Comparison of ENCODE assay signal across 20 cellular contexts in genomic region chr5:113027015-113027414, GRCh38. TPM values are rescaled to one million over a fixed set of nuclear protein-coding genes. Genes with fewer than 3 reads are reported as not detected.
DNase-seq lines count a peak whose midpoint lies in the region; ATAC-seq and TF ChIP-seq lines count a peak whose summit lies in the region.
"Had no signal": no experiment of that assay in that cellular context is flagged by ENCODE, and none has a peak within 500 bp of the region (broad histone marks: within the 10 kb centered on the region; RNA-seq: fewer than 3 reads in every experiment).

No MANE protein-coding gene starts in this region.

- no peaks in the 10 kb centered on the region for H3K79me2 ChIP-seq in neural progenitor cell (ENCODE audit: low read depth)

- H3K27me3 ChIP-seq in CD4-positive, CD25-positive, alpha-beta regulatory T cell (ENCODE audit: control insufficient read depth, insufficient read depth, low read length): no peaks in the 10 kb centered on the region
- H3K27me3 ChIP-seq in Caco-2 (replicated peaks; ENCODE audit: control insufficient read depth, insufficient read depth, low read length) (no peaks in the 10 kb centered on the region), endodermal cell (ENCODE audit: control insufficient read depth, insufficient read depth, low read length, poor library complexity, severe bottlenecking) (no peaks in the 10 kb centered on the region), neural progenitor cell (no peaks in the 10 kb centered on the region), tibial artery (no peaks in the 10 kb centered on the region)
- H3K27me3 ChIP-seq: BLaER1 had no signal

- H3K27ac Mint-ChIP-seq in CD4-positive, CD25-positive, alpha-beta regulatory T cell: peak overlapping the region in 2 of 3 donors; percentile 49 to 59
- H3K27ac Mint-ChIP-seq in Caco-2 (ENCODE audit: unreplicated experiment) (no peak overlapping the region), endodermal cell (peak overlapping the region; percentile 62), neural progenitor cell (peak overlapping the region; percentile 63)

- no peak overlapping the region for H3K4me2 ChIP-seq in neural progenitor cell
- H3K4me2 ChIP-seq: A549, BLaER1, PC-9 had no signal

- no peak overlapping the region for H3K27ac ChIP-seq in CD4-positive, CD25-positive, alpha-beta regulatory T cell (ENCODE audit: insufficient read depth, low read length, poor library complexity, severe bottlenecking)
- no peak overlapping the region for H3K27ac ChIP-seq in endodermal cell (ENCODE audit: low read depth, low read length)
- H3K27ac ChIP-seq in neural progenitor cell: no peak overlapping the region
- H3K27ac ChIP-seq in tibial artery: no peak overlapping the region
- H3K27ac ChIP-seq: A549, BLaER1, PC-9, RWPE1 had no signal

- H4K20me1 ChIP-seq in neural progenitor cell (ENCODE audit: low read depth): no peaks in the 10 kb centered on the region
- H4K20me1 ChIP-seq: BLaER1 had no signal

- peaks cover 6 to 35% (median 29%) of the 10 kb centered on the region in 4 donors for H3K4me1 Mint-ChIP-seq in CD4-positive, CD25-positive, alpha-beta regulatory T cell
- H3K4me1 Mint-ChIP-seq in Caco-2 (ENCODE audit: low read depth, unreplicated experiment): peaks cover 8% of the 10 kb centered on the region
- H3K4me1 Mint-ChIP-seq in endodermal cell: peaks cover 5% of the 10 kb centered on the region
- peaks cover 10% of the 10 kb centered on the region for H3K4me1 Mint-ChIP-seq in neural progenitor cell

- no peaks in the 10 kb centered on the region for H3K27me3 Mint-ChIP-seq in CD4-positive, CD25-positive, alpha-beta regulatory T cell
- H3K27me3 Mint-ChIP-seq in Caco-2 (ENCODE audit: insufficient read depth, unreplicated experiment) (no peaks in the 10 kb centered on the region), endodermal cell (ENCODE audit: insufficient read depth) (no peaks in the 10 kb centered on the region), neural progenitor cell (ENCODE audit: insufficient read depth, low read depth) (peaks cover 2% of the 10 kb centered on the region)

- no peaks in the 10 kb centered on the region for H3F3A ChIP-seq in neural progenitor cell (ENCODE audit: low read depth)

- CTCF ChIA-PET in Caco-2 (lab: Charles Lee): no interaction called here

- TF ChIP-seq CTCF in Caco-2 (IDR thresholded peaks at IDR 0.05; ENCODE audit: insufficient read depth in 1 of 2, low read depth in 1 of 2, low read length in 1 of 2, severe bottlenecking in 1 of 2, unreplicated experiment in 1 of 2): no peak
- TF ChIP-seq CTCF in endodermal cell (conservative IDR thresholded peaks at IDR 0.05): no peak
- TF ChIP-seq CTCF in neural progenitor cell (IDR thresholded peaks at IDR 0.05): no peak
- TF ChIP-seq CTCF in tibial artery (IDR thresholded peaks at IDR 0.05): no peak

- no peak overlapping the region for H3K4me3 Mint-ChIP-seq in CD4-positive, CD25-positive, alpha-beta regulatory T cell
- H3K4me3 Mint-ChIP-seq in Caco-2 (ENCODE audit: unreplicated experiment) (peak overlapping the region; percentile 25), endodermal cell (no peak overlapping the region), neural progenitor cell (no peak overlapping the region)

- H3K9me3 ChIP-seq in CD4-positive, CD25-positive, alpha-beta regulatory T cell (ENCODE audit: control insufficient read depth in 2 of 2, low read length in 2 of 2): no peaks in the 10 kb centered on the region
- H3K9me3 ChIP-seq in Caco-2 (no peaks in the 10 kb centered on the region), endodermal cell (ENCODE audit: control insufficient read depth, low read length) (no peaks in the 10 kb centered on the region), neural progenitor cell (ENCODE audit: low read depth) (no peaks in the 10 kb centered on the region), tibial artery (no peaks in the 10 kb centered on the region)
- H3K9me3 ChIP-seq: A549, BLaER1, HAP-1 had no signal

- no peak for DNase-seq in CD4-positive, CD25-positive, alpha-beta regulatory T cell
- DNase-seq in Caco-2 (no peak), endodermal cell (no peak), neural progenitor cell (ENCODE audit: low spot score) (no peak), tibial artery (no peak), DMS153 treated with DMSO at 0.1 percent for 48 hours (lab: John Stamatoyannopoulos, UW; ENCODE audit: unreplicated experiment) (no peak), left ventricle myocardium superior (no peak)
- DNase-seq: DMS 273 treated with DMSO at 0.1 percent for 48 hours, GF-D8, NCI-H1092 treated with DMSO at 0.1 percent for 48 hours, NCI-H146, NCI-H2029 treated with DMSO at 0.1 percent for 48 hours, NCI-H2171, NCI-H526, PC-9, SIG-M5 had no signal

- peaks cover 22% of the 10 kb centered on the region for H3K36me3 ChIP-seq in CD4-positive, CD25-positive, alpha-beta regulatory T cell (ENCODE audit: control insufficient read depth, insufficient read depth, low read length)
- no peaks in the 10 kb centered on the region; the same call in 1 of the 2 replicates for H3K36me3 ChIP-seq in Caco-2 (ENCODE audit: control insufficient read depth, insufficient read depth, low read length)
- H3K36me3 ChIP-seq in endodermal cell (ENCODE audit: control insufficient read depth, insufficient read depth, low read length): peaks cover 96% of the 10 kb centered on the region
- no peaks in the 10 kb centered on the region for H3K36me3 ChIP-seq in neural progenitor cell
- H3K36me3 ChIP-seq in tibial artery: peaks cover 6 to 45% (median 34%) of the 10 kb centered on the region in 3 donors

- POLR2A ChIA-PET in Caco-2 (lab: Charles Lee): no interaction called here

- H3K9ac ChIP-seq in endodermal cell (ENCODE audit: extremely low read depth, low read length, poor library complexity, severe bottlenecking) (no peak overlapping the region), neural progenitor cell (no peak overlapping the region)
- H3K9ac ChIP-seq: BLaER1 had no signal

- intact Hi-C loops in Caco-2 (cut with micrococcal nuclease; ENCODE audit: unreplicated experiment): no loop called here
- intact Hi-C loops in tibial artery (cut with DNase I; ENCODE audit: low total_unique reads): no loop called here
- intact Hi-C loops in left ventricle myocardium superior (cut with micrococcal nuclease): no loop called here

- no TSS peak for BruUV-seq in Caco-2 (replicated peaks; lab: Mats Ljungman, UMichigan)

- H3K9me3 Mint-ChIP-seq in CD4-positive, CD25-positive, alpha-beta regulatory T cell: peaks cover 0 to 1% (median 0%) of the 10 kb centered on the region in 7 donors
- H3K9me3 Mint-ChIP-seq in Caco-2 (ENCODE audit: unreplicated experiment): no peaks in the 10 kb centered on the region
- H3K9me3 Mint-ChIP-seq in endodermal cell: no peaks in the 10 kb centered on the region
- H3K9me3 Mint-ChIP-seq in neural progenitor cell: no peaks in the 10 kb centered on the region

- peaks cover 17% of the 10 kb centered on the region for H3K4me1 ChIP-seq in CD4-positive, CD25-positive, alpha-beta regulatory T cell (ENCODE audit: control insufficient read depth, insufficient read depth, low read length, poor library complexity, severe bottlenecking)
- no peaks in the 10 kb centered on the region for H3K4me1 ChIP-seq in Caco-2
- peaks cover 2% of the 10 kb centered on the region for H3K4me1 ChIP-seq in endodermal cell (ENCODE audit: control insufficient read depth, insufficient read depth, low read length)
- peaks cover 9% of the 10 kb centered on the region for H3K4me1 ChIP-seq in neural progenitor cell
- H3K4me1 ChIP-seq in tibial artery: no peaks in the 10 kb centered on the region
- H3K4me1 ChIP-seq: A549, HAP-1 had no signal

- no peak overlapping the region for H2AFZ ChIP-seq in neural progenitor cell (replicated peaks)
- H2AFZ ChIP-seq: PC-9 had no signal

- H3K36me3 Mint-ChIP-seq in CD4-positive, CD25-positive, alpha-beta regulatory T cell: peaks cover 29% of the 10 kb centered on the region
- H3K36me3 Mint-ChIP-seq in Caco-2 (ENCODE audit: insufficient read depth, unreplicated experiment) (peaks cover 72% of the 10 kb centered on the region), endodermal cell (ENCODE audit: low read depth) (peaks cover 87% of the 10 kb centered on the region), neural progenitor cell (peaks cover 42% of the 10 kb centered on the region)

- H3K4me3 ChIP-seq in CD4-positive, CD25-positive, alpha-beta regulatory T cell (ENCODE audit: low read depth, low read length): no peak overlapping the region
- H3K4me3 ChIP-seq in Caco-2 (ENCODE audit: low read depth, low read length): no peak overlapping the region
- no peak overlapping the region for H3K4me3 ChIP-seq in endodermal cell (ENCODE audit: low read length)
- no peak overlapping the region for H3K4me3 ChIP-seq in neural progenitor cell
- H3K4me3 ChIP-seq in tibial artery: no peak overlapping the region
- H3K4me3 ChIP-seq: A549, BLaER1, HAP-1, PC-9 had no signal

- WGBS in endodermal cell (ENCODE audit: insufficient coverage in 1 of 2, insufficient read length in 1 of 2), 2 experiments: 91 to 95% methylated on average over 6 to 8 of the region's 8 CpGs

- ATAC-seq in CD4-positive, CD25-positive, alpha-beta regulatory T cell (ENCODE audit: low read depth in 2 of 2): no peak
- ATAC-seq in left ventricle myocardium superior: no peak

RNA-seq across cellular contexts. Expression of gene DCP2, which starts 50.4 kb away (rescaled TPM):
- 149 TPM for total RNA-seq in CD4-positive, CD25-positive, alpha-beta regulatory T cell
- 10 to 100 TPM; 60.7 to 96.4 (median 66.9) TPM for polyA plus RNA-seq in CD4-positive, CD25-positive, alpha-beta regulatory T cell
- 146 and 149 TPM in 2 replicates for total RNA-seq in Caco-2 (2022)
- 100 to 1,000 TPM; 152 to 154 TPM for total RNA-seq in endodermal cell
- 29.1 TPM for polyA plus RNA-seq in endodermal cell (2013, experiment 1 of 2)
- 41.9 TPM for polyA plus RNA-seq in endodermal cell (2013, experiment 2 of 2)
- total RNA-seq in neural progenitor cell (ENCODE audit: low replicate concordance): 123 and 174 TPM in 2 replicates
- 18.8 TPM for total RNA-seq in left ventricle myocardium superior
